ENCODE assay signal across 9 cellular contexts in genomic region chr3:29764603-29765254, GRCh38.
DNase-seq lines count a peak whose midpoint lies in the region; ATAC-seq and TF ChIP-seq lines count a peak whose summit lies in the region.
"Had no signal": no experiment of that assay in that cellular context is flagged by ENCODE, and none has a peak within 500 bp of the region (broad histone marks: within the 10 kb centered on the region; RNA-seq: fewer than 3 reads in every experiment).

No MANE protein-coding gene starts in this region.

- intact Hi-C loops in esophagus squamous epithelium (cut with DNase I): no loop called here
- intact Hi-C loops in sigmoid colon (cut with DNase I): loop anchor here (5.0 to 10.0 kb wide), 2 partner anchors 620 to 847 kb away; no protein-coding TSS in a partner anchor

- TF ChIP-seq POLR2A in esophagus squamous epithelium (IDR thresholded peaks at IDR 0.05): no peak
- TF ChIP-seq POLR2A in sigmoid colon (IDR thresholded peaks at IDR 0.05): no peak
- TF ChIP-seq POLR2A in suprapubic skin (IDR thresholded peaks at IDR 0.05): no peak

- H3K27ac ChIP-seq in esophagus squamous epithelium: no peak overlapping the region
- H3K27ac ChIP-seq in sigmoid colon: no peak overlapping the region
- no peak overlapping the region for H3K27ac ChIP-seq in suprapubic skin
- H3K27ac ChIP-seq: KMS-11 had no signal

- TF ChIP-seq CTCF in GM10248 (IDR thresholded peaks at IDR 0.05; ENCODE audit: control extremely low read depth, extremely low read depth, low read depth, missing control alignments): peak; percentile 27
- TF ChIP-seq CTCF in esophagus squamous epithelium (IDR thresholded peaks at IDR 0.05): peak in 4 of 6 experiments; percentile 61 to 83 (median 68)
- TF ChIP-seq CTCF in sigmoid colon (IDR thresholded peaks at IDR 0.05): peak; percentile 29 to 59 (median 53)
- peak in 1 of 2 donors; percentile 18 for TF ChIP-seq CTCF in suprapubic skin (IDR thresholded peaks at IDR 0.05)

- CTCF ChIA-PET in GM10248 (lab: Yijun Ruan, JAX): interaction anchor here (1.2 to 1.8 kb wide), 3 partner anchors 13 to 1097 kb away, joined by 3 to 5 read pairs (median 4); no protein-coding TSS in a partner anchor

- no peaks in the 10 kb centered on the region for H3K9me3 ChIP-seq in esophagus squamous epithelium
- H3K9me3 ChIP-seq in sigmoid colon: no peaks in the 10 kb centered on the region
- H3K9me3 ChIP-seq in suprapubic skin: no peaks in the 10 kb centered on the region

- H3K36me3 ChIP-seq in esophagus squamous epithelium (no peaks in the 10 kb centered on the region), sigmoid colon (no peaks in the 10 kb centered on the region), suprapubic skin (no peaks in the 10 kb centered on the region)

- no peak for DNase-seq in GM10248 (ENCODE audit: extremely low spot score)
- peak; percentile 88 for DNase-seq in NCI-H69 (lab: John Stamatoyannopoulos, UW)
- no peak for DNase-seq in esophagus squamous epithelium (lab: John Stamatoyannopoulos, UW)
- DNase-seq in sigmoid colon: no peak
- no peak for DNase-seq in suprapubic skin (ENCODE audit: low spot score in 2 of 2)
- no peak for DNase-seq in CD1c-positive myeloid dendritic cell (ENCODE audit: extremely low spot score)
- DNase-seq in GOT3 (lab: John Stamatoyannopoulos, UW): no peak

- H3K27me3 ChIP-seq in esophagus squamous epithelium (no peaks in the 10 kb centered on the region), sigmoid colon (no peaks in the 10 kb centered on the region), suprapubic skin (no peaks in the 10 kb centered on the region)

- H3K4me3 ChIP-seq in esophagus squamous epithelium (no peak overlapping the region), sigmoid colon (no peak overlapping the region), suprapubic skin (no peak overlapping the region)

- TF ChIP-seq EP300 in sigmoid colon (IDR thresholded peaks at IDR 0.05) (no peak), suprapubic skin (IDR thresholded peaks at IDR 0.05) (no peak)

- H3K4me1 ChIP-seq in esophagus squamous epithelium: peaks cover under 1 to 22% (median 12%) of the 10 kb centered on the region in 3 donors
- H3K4me1 ChIP-seq in sigmoid colon: peaks cover 0 to 32% (median 17%) of the 10 kb centered on the region in 4 donors
- H3K4me1 ChIP-seq in suprapubic skin: peaks cover 21% of the 10 kb centered on the region

- no peak for ATAC-seq in GM21576 (IDR thresholded peaks at IDR 0.05; ENCODE audit: unreplicated experiment)

- POLR2A ChIA-PET in GM10248 (lab: Yijun Ruan, JAX): no interaction called here

- 12 to 13% methylated on average over 2 of the region's 2 CpGs for WGBS in esophagus squamous epithelium, 2 donors
- 41 to 63% methylated on average over 2 of the region's 2 CpGs for WGBS in sigmoid colon, 2 donors
- 34% methylated on average over 2 of the region's 2 CpGs for WGBS in suprapubic skin
